Comparison of ENCODE assay signal across 24 cellular contexts in genomic region chr16:8767176-8767575, GRCh38.
"Had no signal": no experiment of that assay in that cellular context is flagged by ENCODE, and none has a peak within 500 bp of the region (broad histone marks: within the 10 kb centered on the region; RNA-seq: fewer than 3 reads in every experiment).

No MANE protein-coding gene starts in this region.

- H3K27me3 ChIP-seq: MG63, SJSA1 had no signal

- H3K9me3 ChIP-seq: MG63, SJSA1 had no signal

- DNase-seq: IMR-90, Karpas-422, KG1, MG63, NCI-H1092, NCI-H1105 treated with DMSO at 0.1 percent for 48 hours, NCI-H1417 treated with DMSO at 0.1 percent for 48 hours, NCI-H146, NCI-H1694 treated with DMSO at 0.1 percent for 48 hours, NCI-H1930, NCI-H2081, NCI-H2107, NCI-H226, NCI-H446, NCI-H510A, NCI-H524 treated with DMSO at 0.1 percent for 48 hours, NCI-H69, NCI-H774, Right ventricle myocardium superior, RPMI8226, SIG-M5 had no signal

- FAIRE-seq: RCC 7860 had no signal

- H3K4me1 ChIP-seq: SJSA1 had no signal

- H3K36me3 ChIP-seq: MG63, SJSA1 had no signal

- H3K27ac ChIP-seq: SJSA1, SK-N-MC had no signal

- H3K4me3 ChIP-seq: MG63, SJSA1, SK-N-MC had no signal
